ENCODE assay signal across 10 cellular contexts in genomic region chr3:13014755-13015285, GRCh38. TPM values are rescaled to one million over a fixed set of nuclear protein-coding genes. Genes with fewer than 3 reads are reported as not detected.
A peak's percentile ranks its signal among the peaks of the same experiment; 100 is the strongest.
DNase-seq lines count a peak whose midpoint lies in the region; ATAC-seq and TF ChIP-seq lines count a peak whose summit lies in the region.
"Had no signal": no experiment of that assay in that cellular context is flagged by ENCODE, and none has a peak within 500 bp of the region (broad histone marks: within the 10 kb centered on the region; RNA-seq: fewer than 3 reads in every experiment).

No MANE protein-coding gene starts in this region.

- H3K27me3 ChIP-seq in WERI-Rb-1 (ENCODE audit: insufficient read depth, low read depth, severe bottlenecking) (no peaks in the 10 kb centered on the region), right cardiac atrium (ENCODE audit: control insufficient read depth, insufficient read depth) (no peaks in the 10 kb centered on the region)

- no peak for ATAC-seq in right cardiac atrium
- peak in 1 of 2 donors; percentile 1 for ATAC-seq in stimulated activated naive B cell treated with anti-CD40 and anti-IgM and Interleukin-4, amounts not matched to agents 10 μg/mL and 1 μg/mL and 100 μg/mL, for 72 hours (replicated peaks)
- ATAC-seq in left lobe of liver: no peak

- no peak for DNase-seq in activated CD4-positive, alpha-beta T cell treated with anti-CD3 and anti-CD28 coated beads, Interleukin-2, amount 10 ng/mL, durations not matched to agents 7 days and 5 days
- DNase-seq in activated CD4-positive, alpha-beta T cell treated with anti-CD3 and anti-CD28 coated beads for 1 hour: no peak
- DNase-seq in WERI-Rb-1 (no peak), right cardiac atrium (no peak), left lobe of liver (ENCODE audit: low spot score) (no peak), GM19238 (ENCODE audit: insufficient read length, low spot score) (no peak), pons (ENCODE audit: low spot score) (no peak)
- no peak for DNase-seq in stimulated activated naive B cell treated with anti-CD40 and anti-IgM and Interleukin-4, amounts not matched to agents 10 μg/mL and 1 μg/mL and 100 μg/mL, for 72 hours
- DNase-seq: NCI-H2227 treated with DMSO at 0.1 percent for 48 hours had no signal

- H3K27me3 Mint-ChIP-seq in activated CD4-positive, alpha-beta T cell treated with anti-CD3 and anti-CD28 coated beads, Interleukin-2, amount 10 ng/mL, durations not matched to agents 7 days and 5 days: no peaks in the 10 kb centered on the region
- no peaks in the 10 kb centered on the region for H3K27me3 Mint-ChIP-seq in stimulated activated naive B cell treated with anti-CD40 and anti-IgM and Interleukin-4, amounts not matched to agents 10 μg/mL and 1 μg/mL and 100 μg/mL, for 72 hours

- peaks cover 64% of the 10 kb centered on the region for H3K4me1 Mint-ChIP-seq in activated CD4-positive, alpha-beta T cell treated with anti-CD3 and anti-CD28 coated beads, Interleukin-2, amount 10 ng/mL, durations not matched to agents 7 days and 5 days
- peaks cover 65 to 95% of the 10 kb centered on the region in 2 donors for H3K4me1 Mint-ChIP-seq in stimulated activated naive B cell treated with anti-CD40 and anti-IgM and Interleukin-4, amounts not matched to agents 10 μg/mL and 1 μg/mL and 100 μg/mL, for 72 hours

- 87% methylated on average over 6 of the region's 6 CpGs for WGBS in right cardiac atrium

- H3K4me3 Mint-ChIP-seq in activated CD4-positive, alpha-beta T cell treated with anti-CD3 and anti-CD28 coated beads, Interleukin-2, amount 10 ng/mL, durations not matched to agents 7 days and 5 days: peak overlapping the region; percentile 78
- peak overlapping the region; percentile 81 to 86 for H3K4me3 Mint-ChIP-seq in stimulated activated naive B cell treated with anti-CD40 and anti-IgM and Interleukin-4, amounts not matched to agents 10 μg/mL and 1 μg/mL and 100 μg/mL, for 72 hours

- CTCF ChIA-PET in activated CD4-positive, alpha-beta T cell treated with anti-CD3 and anti-CD28 coated beads, Interleukin-2, amount 10 ng/mL, durations not matched to agents 7 days and 5 days (lab: Charles Lee): interaction anchor here (0.6 to 2.8 kb wide), 6 partner anchors 9 to 77 kb away, joined by 3 to 10 read pairs (median 4); no protein-coding TSS in a partner anchor

- H3K27ac ChIP-seq in WERI-Rb-1 (peak overlapping the region; percentile 12), right cardiac atrium (ENCODE audit: low read length) (no peak overlapping the region)
- H3K27ac ChIP-seq: SJSA1 had no signal

- H3K9me3 ChIP-seq in WERI-Rb-1 (ENCODE audit: severe bottlenecking): no peaks in the 10 kb centered on the region
- no peaks in the 10 kb centered on the region for H3K9me3 ChIP-seq in right cardiac atrium (ENCODE audit: control insufficient read depth, low read length)
- H3K9me3 ChIP-seq: SJSA1 had no signal

- peaks cover 13% of the 10 kb centered on the region for H3K36me3 ChIP-seq in WERI-Rb-1
- H3K36me3 ChIP-seq: SJSA1 had no signal

- peaks cover 24% of the 10 kb centered on the region for H3K36me3 Mint-ChIP-seq in activated CD4-positive, alpha-beta T cell treated with anti-CD3 and anti-CD28 coated beads, Interleukin-2, amount 10 ng/mL, durations not matched to agents 7 days and 5 days (ENCODE audit: low read depth)
- H3K36me3 Mint-ChIP-seq in stimulated activated naive B cell treated with anti-CD40 and anti-IgM and Interleukin-4, amounts not matched to agents 10 μg/mL and 1 μg/mL and 100 μg/mL, for 72 hours: peaks cover 19 to 28% of the 10 kb centered on the region in 2 donors

- POLR2A ChIA-PET in activated CD4-positive, alpha-beta T cell treated with anti-CD3 and anti-CD28 coated beads, Interleukin-2, amount 10 ng/mL, durations not matched to agents 7 days and 5 days (lab: Charles Lee): no interaction called here

- peak overlapping the region; percentile 99 for H3K27ac Mint-ChIP-seq in activated CD4-positive, alpha-beta T cell treated with anti-CD3 and anti-CD28 coated beads, Interleukin-2, amount 10 ng/mL, durations not matched to agents 7 days and 5 days
- H3K27ac Mint-ChIP-seq in stimulated activated naive B cell treated with anti-CD40 and anti-IgM and Interleukin-4, amounts not matched to agents 10 μg/mL and 1 μg/mL and 100 μg/mL, for 72 hours: peak overlapping the region; percentile 93

- H3K4me1 ChIP-seq in right cardiac atrium (ENCODE audit: control insufficient read depth, insufficient read depth, low read length): peaks cover 10% of the 10 kb centered on the region
- H3K4me1 ChIP-seq: SJSA1 had no signal

- H3K4me3 ChIP-seq in WERI-Rb-1 (ENCODE audit: low read depth, low read length): no peak overlapping the region
- H3K4me3 ChIP-seq in right cardiac atrium (ENCODE audit: low read length): peak overlapping the region; percentile 0
- H3K4me3 ChIP-seq: SJSA1 had no signal

- intact Hi-C loops in right cardiac atrium (cut with DNase I): no loop called here

- TF ChIP-seq CTCF in WERI-Rb-1 (IDR thresholded peaks at IDR 0.05; ENCODE audit: low read depth, low read length): no peak

- no peaks in the 10 kb centered on the region for H3K9me3 Mint-ChIP-seq in activated CD4-positive, alpha-beta T cell treated with anti-CD3 and anti-CD28 coated beads, Interleukin-2, amount 10 ng/mL, durations not matched to agents 7 days and 5 days
- no peaks in the 10 kb centered on the region for H3K9me3 Mint-ChIP-seq in stimulated activated naive B cell treated with anti-CD40 and anti-IgM and Interleukin-4, amounts not matched to agents 10 μg/mL and 1 μg/mL and 100 μg/mL, for 72 hours

RNA-seq across cellular contexts. Expression of gene IQSEC1, which starts 58.4 kb away (rescaled TPM):
- total RNA-seq in activated CD4-positive, alpha-beta T cell treated with anti-CD3 and anti-CD28 coated beads, Interleukin-2, amount 10 ng/mL, durations not matched to agents 7 days and 5 days: 10 to 100 TPM; 58.2 to 70.4 TPM
- total RNA-seq in right cardiac atrium (10 to 100 TPM; 51.4 to 72.6 (median 66.4) TPM), left lobe of liver (58.7 TPM)
- polyA plus RNA-seq in right cardiac atrium: 31.1 TPM
